27 cellular contexts compared by ENCODE assay signal in the genomic region with DNA sequence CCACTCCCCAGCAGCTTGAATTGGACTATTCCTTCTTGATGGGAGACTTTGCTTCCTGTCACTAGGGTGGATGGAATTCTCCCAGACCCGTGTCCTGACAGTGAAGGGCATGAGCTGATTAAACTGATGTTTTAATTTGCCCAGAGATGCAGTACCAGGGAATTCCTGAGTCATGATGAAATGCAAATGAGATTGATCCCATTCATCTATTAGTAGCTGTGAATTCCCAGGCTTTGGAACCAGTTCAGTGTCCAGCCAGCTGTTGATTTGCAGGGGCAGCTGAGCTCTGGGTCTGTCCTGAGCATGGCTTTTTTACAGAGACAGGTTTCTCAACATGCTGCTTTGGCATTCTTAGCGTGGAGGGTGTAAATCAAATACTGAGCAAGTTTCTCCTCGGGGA.
DNase-seq lines count a peak whose midpoint lies in the region; ATAC-seq and TF ChIP-seq lines count a peak whose summit lies in the region.
"Had no signal": no experiment of that assay in that cellular context is flagged by ENCODE, and none has a peak within 500 bp of the region (broad histone marks: within the 10 kb centered on the region; RNA-seq: fewer than 3 reads in every experiment).

No MANE protein-coding gene starts in this region.

- H3K4me2 ChIP-seq in HCT116 (ENCODE audit: low read length) = no peak overlapping the region
- no peak overlapping the region for H3K4me2 ChIP-seq in mesenchymal stem cell (ENCODE audit: low read length, poor library complexity, severe bottlenecking)

- H3K4me1 Mint-ChIP-seq in brain = peaks cover 38% of the 10 kb centered on the region
- H3K4me1 Mint-ChIP-seq: activated CD4-positive, alpha-beta T cell treated with anti-CD3 and anti-CD28 coated beads, Interleukin-2, amount 10 ng/mL, durations not matched to agents 7 days and 5 days had no signal

- ATAC-seq in HCT116 = peak; percentile 30; the same call in 1 of the 2 replicates
- ATAC-seq: gastroesophageal sphincter, left cardiac atrium, right cardiac atrium, T-cell had no signal

- in situ Hi-C loops in transverse colon (cut with MboI; ENCODE audit: low pct_ligation_motif_present in 1 of 4, low pct_unique_long_range_greater_than_20kb in 1 of 4, low sequenced_read_pairs in 3 of 4) = no loop called here

- H3K9me3 ChIP-seq in HCT116 (ENCODE audit: control insufficient read depth in 1 of 2, insufficient read depth in 1 of 2, low read depth in 1 of 2, low read length in 2 of 2) = no peaks in the 10 kb centered on the region
- no peaks in the 10 kb centered on the region for H3K9me3 ChIP-seq in mesenchymal stem cell (ENCODE audit: control insufficient read depth, low read length)
- H3K9me3 ChIP-seq in transverse colon = no peaks in the 10 kb centered on the region
- H3K9me3 ChIP-seq in tibial artery = no peaks in the 10 kb centered on the region
- H3K9me3 ChIP-seq: gastroesophageal sphincter, thoracic aorta had no signal

- TF ChIP-seq CTCF in HCT116 (IDR thresholded peaks at IDR 0.05 in 2 of 3, conservative IDR thresholded peaks at IDR 0.05 in 1 of 3; ENCODE audit: borderline replicate concordance in 1 of 3, insufficient read depth in 1 of 3, low read depth in 2 of 3, low read length in 2 of 3) (0 out of 6 replicates have a peak, but pooled peaks of 1 of the 3 experiments have one; percentile 9), brain (conservative IDR thresholded peaks at IDR 0.05) (no peak), transverse colon (IDR thresholded peaks at IDR 0.05) (no peak), tibial artery (IDR thresholded peaks at IDR 0.05) (no peak)

- H2AFZ ChIP-seq in HCT116 (ENCODE audit: low read depth, low read length, poor library complexity, severe bottlenecking) (no peak overlapping the region), mesenchymal stem cell (ENCODE audit: low read depth, low read length) (no peak overlapping the region)

- H3K36me3 ChIP-seq in HCT116 (ENCODE audit: control insufficient read depth in 1 of 2, insufficient read depth in 2 of 2, low read length in 2 of 2) = peaks cover 0 to 4% of the 10 kb centered on the region in 2 experiments; a peak in 1 of 4 replicates
- H3K36me3 ChIP-seq in mesenchymal stem cell (ENCODE audit: control insufficient read depth in 1 of 2, insufficient read depth in 2 of 2, low read depth in 1 of 2, low read length in 2 of 2) = peaks cover 0 to 5% of the 10 kb centered on the region in 2 experiments
- H3K36me3 ChIP-seq in transverse colon = no peaks in the 10 kb centered on the region
- no peaks in the 10 kb centered on the region for H3K36me3 ChIP-seq in tibial artery
- H3K36me3 ChIP-seq: thoracic aorta had no signal

- no peak overlapping the region for H2BK15ac ChIP-seq in mesenchymal stem cell (ENCODE audit: low read depth, poor library complexity, severe bottlenecking)

- H3K79me1 ChIP-seq in mesenchymal stem cell (replicated peaks; ENCODE audit: low read length, poor library complexity, severe bottlenecking) = peaks cover 6% of the 10 kb centered on the region

- TF ChIP-seq EP300 in transverse colon (IDR thresholded peaks at IDR 0.05; ENCODE audit: low read depth) = no peak

- H3K4me1 ChIP-seq in HCT116 (ENCODE audit: control insufficient read depth in 1 of 2, insufficient read depth in 2 of 2, low read length in 2 of 2) (peaks cover 3 to 11% of the 10 kb centered on the region in 2 experiments), mesenchymal stem cell (ENCODE audit: control insufficient read depth, insufficient read depth, low read depth, low read length) (peaks cover 1% of the 10 kb centered on the region), transverse colon (peaks cover 0 to 10% (median 8%) of the 10 kb centered on the region in 4 donors), tibial artery (no peaks in the 10 kb centered on the region)

- WGBS in mesenchymal stem cell = 70% methylated on average over 3 of the region's 3 CpGs
- 76 to 86% methylated on average over 2 to 3 of the region's 3 CpGs for WGBS in transverse colon (ENCODE audit: low coverage in 1 of 2), 2 donors

- no peak overlapping the region for H2AK5ac ChIP-seq in mesenchymal stem cell (ENCODE audit: low read length, severe bottlenecking)

- RAD21 ChIA-PET in HCT116 (lab: Charles Lee; ENCODE audit: low non-redundant PET in 1 of 2, low total read pairs in 2 of 2, uncharacterized antibody in 2 of 2, unreplicated experiment in 2 of 2) = no interaction called here

- H3K9ac ChIP-seq in HCT116 (ENCODE audit: low read length) (no peak overlapping the region), mesenchymal stem cell (ENCODE audit: low read length) (no peak overlapping the region)

- no peak overlapping the region for H3K27ac ChIP-seq in HCT116 (ENCODE audit: low read depth, low read length)
- no peak overlapping the region for H3K27ac ChIP-seq in mesenchymal stem cell (ENCODE audit: low read length, poor library complexity, severe bottlenecking)
- no peak overlapping the region for H3K27ac ChIP-seq in transverse colon
- H3K27ac ChIP-seq in tibial artery = no peak overlapping the region
- H3K27ac ChIP-seq: gastroesophageal sphincter, thoracic aorta had no signal

- H3K4me3 ChIP-seq in HCT116 (replicated peaks in 1 of 2; ENCODE audit: low read depth in 1 of 2, low read length in 2 of 2) = no peak overlapping the region
- no peak overlapping the region for H3K4me3 ChIP-seq in mesenchymal stem cell (ENCODE audit: insufficient read depth in 1 of 2, low read depth in 1 of 2, low read length in 2 of 2)
- H3K4me3 ChIP-seq in transverse colon = no peak overlapping the region
- H3K4me3 ChIP-seq in tibial artery = no peak overlapping the region
- H3K4me3 ChIP-seq: gastroesophageal sphincter, thoracic aorta had no signal

- POLR2A ChIA-PET in HCT116 (lab: Charles Lee) = no interaction called here

- H2BK12ac ChIP-seq in mesenchymal stem cell (ENCODE audit: low read length in 2 of 2) = no peak overlapping the region

- peak; percentile 18 for DNase-seq in COLO829 (ENCODE audit: low spot score)
- no peak for DNase-seq in HCT116 (ENCODE audit: low read depth, low spot score)
- peak; percentile 52 for DNase-seq in mesenchymal stem cell
- no peak for DNase-seq in transverse colon
- no peak for DNase-seq in tibial artery
- DNase-seq in activated CD4-positive, alpha-beta T cell treated with anti-CD3 and anti-CD28 coated beads for 4 hours = no peak
- DNase-seq in SHP77 (lab: John Stamatoyannopoulos, UW) = no peak
- DNase-seq: activated CD4-positive, alpha-beta T cell treated with anti-CD3 and anti-CD28 coated beads, Interleukin-2, amount 10 ng/mL, durations not matched to agents 7 days and 5 days; activated gamma-delta T cell; CD4-positive, alpha-beta T cell; central memory CD4-positive, alpha-beta T cell; DMS153; left cardiac atrium; mammary epithelial cell; NCI-H1092; NCI-H1694 treated with DMSO at 0.1 percent for 48 hours; NCI-H446 treated with DMSO at 0.1 percent for 48 hours; NCI-H774; posterior cingulate gyrus; right cardiac atrium; RPMI8226; stimulated activated CD8-positive, alpha-beta memory T cell treated with anti-CD3 and anti-CD28 coated beads, Interleukin-4, amount 100 ng/mL, for 48 hours; T-cell had no signal

- H3K4ac ChIP-seq in mesenchymal stem cell (ENCODE audit: low read depth in 1 of 2, low read length in 2 of 2) = no peak overlapping the region

- CTCF ChIA-PET in HCT116 (lab: Charles Lee) = no interaction called here

- H4K8ac ChIP-seq in mesenchymal stem cell (ENCODE audit: low read length) = no peak overlapping the region

- no TSS peak for BruUV-seq in HCT116 (replicated peaks; lab: Mats Ljungman, UMichigan)

- H3K79me2 ChIP-seq in HCT116 (ENCODE audit: insufficient read depth, low read length) = no peaks in the 10 kb centered on the region

- H2BK5ac ChIP-seq in mesenchymal stem cell (ENCODE audit: low read depth, low read length, poor library complexity, severe bottlenecking) = no peak overlapping the region

- H3K18ac ChIP-seq in mesenchymal stem cell (ENCODE audit: low read depth in 1 of 2, low read length in 2 of 2) = no peak overlapping the region

- H4K20me1 ChIP-seq in HCT116 (ENCODE audit: insufficient read depth) = no peaks in the 10 kb centered on the region

- peaks cover 2% of the 10 kb centered on the region for H3K27me3 Mint-ChIP-seq in brain
- H3K27me3 Mint-ChIP-seq: activated CD4-positive, alpha-beta T cell treated with anti-CD3 and anti-CD28 coated beads, Interleukin-2, amount 10 ng/mL, durations not matched to agents 7 days and 5 days; CD4-positive, alpha-beta T cell; stimulated activated naive CD8-positive, alpha-beta T cell treated with anti-CD3 and anti-CD28 coated beads, Interleukin-15, Interleukin-2, amounts not matched to agents 100 ng/mL and 50 ng/mL, for 24 hours; T-cell had no signal

- peaks cover 54% of the 10 kb centered on the region for H3K36me3 Mint-ChIP-seq in brain

- no peak overlapping the region for H4K91ac ChIP-seq in mesenchymal stem cell (ENCODE audit: low read length)

- H3K27me3 ChIP-seq in HCT116 (ENCODE audit: insufficient read depth, low read length) (no peaks in the 10 kb centered on the region), mesenchymal stem cell (ENCODE audit: control insufficient read depth in 1 of 2, insufficient read depth in 1 of 2, low read length in 2 of 2) (no peaks in the 10 kb centered on the region), transverse colon (no peaks in the 10 kb centered on the region), tibial artery (no peaks in the 10 kb centered on the region)
- H3K27me3 ChIP-seq: gastroesophageal sphincter had no signal

- no peak overlapping the region for H3K23ac ChIP-seq in mesenchymal stem cell (ENCODE audit: low read length in 2 of 2)

- intact Hi-C loops in HCT116 (cut with micrococcal nuclease) (no loop called here), transverse colon (cut with DNase I; ENCODE audit: low total_unique reads) (no loop called here), tibial artery (cut with DNase I; ENCODE audit: low total_unique reads) (no loop called here)

- H3K14ac ChIP-seq in mesenchymal stem cell (ENCODE audit: low read length in 2 of 2) = no peak overlapping the region

- no peak for TF ChIP-seq RAD21 in HCT116 (IDR thresholded peaks at IDR 0.05; ENCODE audit: low read depth)

- no peak overlapping the region for H2BK120ac ChIP-seq in mesenchymal stem cell (ENCODE audit: low read depth, low read length)

- H3K9me2 ChIP-seq in HCT116 (ENCODE audit: insufficient read depth) = no peaks in the 10 kb centered on the region

- peak overlapping the region in 4 of 5 experiments; percentile 71 to 89 (median 84) for H3K27ac Mint-ChIP-seq in brain
- H3K27ac Mint-ChIP-seq: activated CD4-positive, alpha-beta T cell treated with anti-CD3 and anti-CD28 coated beads, Interleukin-2, amount 10 ng/mL, durations not matched to agents 7 days and 5 days; CD4-positive, alpha-beta T cell had no signal

- TF ChIP-seq POLR2A in HCT116 (IDR thresholded peaks at IDR 0.05; ENCODE audit: borderline replicate concordance, extremely low read depth, insufficient read depth, insufficient read length) (no peak), transverse colon (IDR thresholded peaks at IDR 0.05) (no peak)

- peaks cover 4 to 20% (median 5%) of the 10 kb centered on the region in 5 experiments for H3K9me3 Mint-ChIP-seq in brain
- H3K9me3 Mint-ChIP-seq: activated CD4-positive, alpha-beta T cell treated with anti-CD3 and anti-CD28 coated beads, Interleukin-2, amount 10 ng/mL, durations not matched to agents 7 days and 5 days; CD4-positive, alpha-beta T cell; stimulated activated naive CD8-positive, alpha-beta T cell treated with anti-CD3 and anti-CD28 coated beads, Interleukin-15, Interleukin-2, amounts not matched to agents 100 ng/mL and 50 ng/mL, for 24 hours; T-cell had no signal

- peak overlapping the region in 1 of 5 experiments; percentile 32 for H3K4me3 Mint-ChIP-seq in brain
- H3K4me3 Mint-ChIP-seq: activated CD4-positive, alpha-beta T cell treated with anti-CD3 and anti-CD28 coated beads, Interleukin-2, amount 10 ng/mL, durations not matched to agents 7 days and 5 days; CD4-positive, alpha-beta T cell; stimulated activated naive CD8-positive, alpha-beta T cell treated with anti-CD3 and anti-CD28 coated beads, Interleukin-15, Interleukin-2, amounts not matched to agents 100 ng/mL and 50 ng/mL, for 24 hours; T-cell had no signal

Comparison
In these comparisons a context has a peak if more than half of its experiments do, and no peak if none do; other contexts are left out.
1. DNase-seq: peak in COLO829 (single experiment) and mesenchymal stem cell (single experiment); none in HCT116 (single experiment), transverse colon (single experiment), tibial artery (0 of 2), activated CD4-positive, alpha-beta T cell treated with anti-CD3 and anti-CD28 coated beads for 4 hours (0 of 2) and SHP77 (0 of 2).